Comparison of ENCODE assay signal across 8 cellular contexts in genomic region chr13:75481176-75482069, GRCh38. TPM values are rescaled to one million over a fixed set of nuclear protein-coding genes. Genes with fewer than 3 reads are reported as not detected.
A peak's percentile ranks its signal among the peaks of the same experiment; 100 is the strongest.
DNase-seq lines count a peak whose midpoint lies in the region; ATAC-seq, FAIRE-seq and TF ChIP-seq lines count a peak whose summit lies in the region.

No MANE protein-coding gene starts in this region.

- intact Hi-C loops in Right ventricle myocardium inferior (cut with DNase I) (loop anchor here (2.0 to 5.0 kb wide), 4 partner anchors 44 to 149 kb away; no protein-coding TSS in a partner anchor), cardiac septum (cut with DNase I) (loop anchor here (2.0 to 10.0 kb wide), 3 partner anchors 67 to 177 kb away; partner anchors contain the start of gene UCHL3)

- peaks cover 34% of the 10 kb centered on the region for H3K4me1 ChIP-seq in osteoblast (ENCODE audit: insufficient read depth, low read length)

- H3K9me3 ChIP-seq in osteoblast (ENCODE audit: low read depth, low read length): no peaks in the 10 kb centered on the region

- DNase-seq in Right ventricle myocardium inferior (ENCODE audit: missing footprints) (peak; percentile 70), cardiac septum (ENCODE audit: low spot score) (no peak), NCI-H2171 treated with DMSO at 0.1 percent for 48 hours (lab: John Stamatoyannopoulos, UW) (peak; percentile 73), germinal center (ENCODE audit: low spot score) (peak; percentile 19), osteoblast (ENCODE audit: insufficient read length, low spot score, missing footprints) (peak; percentile 81), HTR-8/SVneo (ENCODE audit: insufficient read length, low spot score) (no peak)

- peak overlapping the region; percentile 96 for H3K4me3 Mint-ChIP-seq in activated T-helper 17 cell treated with anti-CD3 and anti-CD28 coated beads, Interleukin-2, amount 50 U/mL, for 72 hours

- H3K4me3 ChIP-seq in osteoblast (ENCODE audit: insufficient read depth, low read length): peak overlapping the region; percentile 86

- peaks cover 25% of the 10 kb centered on the region for H4K20me1 ChIP-seq in osteoblast (ENCODE audit: insufficient read depth, low read length)

- H3K27ac Mint-ChIP-seq in activated T-helper 17 cell treated with anti-CD3 and anti-CD28 coated beads, Interleukin-2, amount 50 U/mL, for 72 hours: no peak overlapping the region

- peak overlapping the region; percentile 89 for H2AFZ ChIP-seq in osteoblast (ENCODE audit: low read length)

- no peaks in the 10 kb centered on the region for H3K27me3 ChIP-seq in osteoblast (ENCODE audit: insufficient read depth, low read length)

- no peaks in the 10 kb centered on the region for H3K9me3 Mint-ChIP-seq in activated T-helper 17 cell treated with anti-CD3 and anti-CD28 coated beads, Interleukin-2, amount 50 U/mL, for 72 hours

- peaks cover 6% of the 10 kb centered on the region for H3K36me3 Mint-ChIP-seq in activated T-helper 17 cell treated with anti-CD3 and anti-CD28 coated beads, Interleukin-2, amount 50 U/mL, for 72 hours (ENCODE audit: low read depth)

- H3K27me3 Mint-ChIP-seq in activated T-helper 17 cell treated with anti-CD3 and anti-CD28 coated beads, Interleukin-2, amount 50 U/mL, for 72 hours: peaks cover 56% of the 10 kb centered on the region

- H3K36me3 ChIP-seq in osteoblast (ENCODE audit: insufficient read depth, low read length): no peaks in the 10 kb centered on the region

- FAIRE-seq in HTR-8/SVneo (lab: Jason Lieb, UNC): no peak

- H3K79me2 ChIP-seq in osteoblast (ENCODE audit: insufficient read depth, low read length): peaks cover 49% of the 10 kb centered on the region

- H3K4me1 Mint-ChIP-seq in activated T-helper 17 cell treated with anti-CD3 and anti-CD28 coated beads, Interleukin-2, amount 50 U/mL, for 72 hours: peaks cover 11% of the 10 kb centered on the region

- peak overlapping the region; percentile 97 for H3K4me2 ChIP-seq in osteoblast (ENCODE audit: insufficient read depth, low read length)

- ATAC-seq in Right ventricle myocardium inferior (peak; percentile 43), HG02852 (IDR thresholded peaks at IDR 0.05; ENCODE audit: unreplicated experiment) (peak; percentile 27)
- peak; percentile 43 for ATAC-seq in activated T-helper 17 cell treated with anti-CD3 and anti-CD28 coated beads, Interleukin-2, amount 50 U/mL, for 72 hours (replicated peaks)

- H3K27ac ChIP-seq in osteoblast (ENCODE audit: low read depth, low read length): no peak overlapping the region

- no peak for TF ChIP-seq CTCF in osteoblast (IDR thresholded peaks at IDR 0.05; ENCODE audit: extremely low read depth, low read depth, low read length)

RNA-seq across cellular contexts. Expression of gene TBC1D4, which starts 0.5 kb away (rescaled TPM):
- total RNA-seq in Right ventricle myocardium inferior (86.8 TPM), cardiac septum (84.9 TPM), osteoblast (18.6 and 19.5 TPM in 2 replicates)
- total RNA-seq in activated T-helper 17 cell treated with anti-CD3 and anti-CD28 coated beads, Interleukin-2, amount 50 U/mL, for 72 hours: 10 to 100 TPM; 14.7 to 23.7 TPM

RNA-seq across cellular contexts. Expression of gene COMMD6, which starts 56.2 kb away (rescaled TPM):
- total RNA-seq in Right ventricle myocardium inferior (126 TPM), cardiac septum (127 TPM), osteoblast (19.5 and 45.7 TPM in 2 replicates)
- 100 to 1,000 TPM; 110 to 155 TPM for total RNA-seq in activated T-helper 17 cell treated with anti-CD3 and anti-CD28 coated beads, Interleukin-2, amount 50 U/mL, for 72 hours

Comparison
In these comparisons a context has a peak if more than half of its experiments do, and no peak if none do; other contexts are left out.
1. DNase-seq: peak in Right ventricle myocardium inferior (single experiment), NCI-H2171 treated with DMSO at 0.1 percent for 48 hours (single experiment), germinal center (single experiment) and osteoblast (single experiment); none in cardiac septum (single experiment) and HTR-8/SVneo (single experiment).
2. Peak in every context shown above with its lines, with median percentiles within 50 percentile points of each other: ATAC-seq.